Comparison of ENCODE assay signal across 14 cellular contexts in the genomic region with DNA sequence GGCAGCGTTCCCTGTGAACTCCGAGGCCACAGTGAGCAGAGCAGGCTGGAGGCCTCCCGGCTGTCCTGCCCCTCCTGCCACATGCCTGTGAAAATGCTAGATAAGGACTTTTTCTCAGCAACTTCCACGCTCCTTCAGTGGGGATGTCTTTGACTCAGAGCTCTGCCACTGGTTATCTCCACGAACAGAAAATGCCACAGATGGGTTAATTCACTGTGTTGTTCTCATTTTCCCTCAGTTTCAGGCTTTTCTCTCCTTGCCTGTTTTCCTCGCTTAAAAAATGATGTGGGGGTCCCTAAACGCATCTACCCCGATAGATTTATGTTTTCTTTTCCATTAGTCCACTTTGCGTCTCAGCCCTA. TPM values are rescaled to one million over a fixed set of nuclear protein-coding genes. Genes with fewer than 3 reads are reported as not detected.
DNase-seq lines count a peak whose midpoint lies in the region; ATAC-seq and TF ChIP-seq lines count a peak whose summit lies in the region.
"Had no signal": no experiment of that assay in that cellular context is flagged by ENCODE, and none has a peak within 500 bp of the region (broad histone marks: within the 10 kb centered on the region; RNA-seq: fewer than 3 reads in every experiment).

No MANE protein-coding gene starts in this region.

- peaks cover 99% of the 10 kb centered on the region for H3K4me1 ChIP-seq in CD4-positive, alpha-beta memory T cell (ENCODE audit: insufficient read depth, low read length)
- H3K4me1 ChIP-seq: Caco-2, esophagus muscularis mucosa had no signal

- H3K36me3 Mint-ChIP-seq in CD4-positive, alpha-beta memory T cell: peaks cover 76 to 83% of the 10 kb centered on the region in 2 donors
- peaks cover 98% of the 10 kb centered on the region for H3K36me3 Mint-ChIP-seq in activated T-helper 17 cell treated with anti-CD3 and anti-CD28 coated beads, Interleukin-2, amount 50 U/mL, for 72 hours (ENCODE audit: low read depth)

- ATAC-seq in activated T-helper 17 cell treated with anti-CD3 and anti-CD28 coated beads, Interleukin-2, amount 50 U/mL, for 72 hours (replicated peaks): no peak
- no peak for ATAC-seq in GM21576 (IDR thresholded peaks at IDR 0.05; ENCODE audit: unreplicated experiment)

- no peaks in the 10 kb centered on the region for H3K9me3 ChIP-seq in CD4-positive, alpha-beta memory T cell (ENCODE audit: control insufficient read depth in 1 of 2, low read length in 2 of 2)
- H3K9me3 ChIP-seq: Caco-2, esophagus muscularis mucosa, mucosa of descending colon had no signal

- H3K4me3 Mint-ChIP-seq in CD4-positive, alpha-beta memory T cell: peak overlapping the region in 7 of 8 donors; percentile 17 to 72 (median 70)
- no peak overlapping the region for H3K4me3 Mint-ChIP-seq in activated T-helper 17 cell treated with anti-CD3 and anti-CD28 coated beads, Interleukin-2, amount 50 U/mL, for 72 hours

- no peak overlapping the region for H3K4me3 ChIP-seq in CD4-positive, alpha-beta memory T cell (ENCODE audit: low read length in 2 of 2)
- no peak overlapping the region for H3K4me3 ChIP-seq in HL-60 (replicated peaks; ENCODE audit: insufficient read depth, low read length)
- H3K4me3 ChIP-seq: esophagus muscularis mucosa, mucosa of descending colon, PC-9 had no signal

- peak overlapping the region; percentile 89 for H3K27ac ChIP-seq in CD4-positive, alpha-beta memory T cell (ENCODE audit: low read depth, low read length)
- peak overlapping the region; percentile 68 for H3K27ac ChIP-seq in HL-60 (replicated peaks)
- H3K27ac ChIP-seq: esophagus muscularis mucosa, PC-9 had no signal

- POLR2A ChIA-PET in CD4-positive, alpha-beta memory T cell (lab: Charles Lee; ENCODE audit: partially characterized antibody): interaction anchor here (1.2 to 40.8 kb wide), 5 partner anchors 6 to 91 kb away, joined by 4 to 2673 read pairs (median 1029); a partner anchor contains a TSS

- H3K9me3 Mint-ChIP-seq in CD4-positive, alpha-beta memory T cell: peaks cover 0 to 4% (median 0%) of the 10 kb centered on the region in 8 donors
- no peaks in the 10 kb centered on the region for H3K9me3 Mint-ChIP-seq in activated T-helper 17 cell treated with anti-CD3 and anti-CD28 coated beads, Interleukin-2, amount 50 U/mL, for 72 hours

- H3K27me3 Mint-ChIP-seq in CD4-positive, alpha-beta memory T cell: no peaks in the 10 kb centered on the region
- no peaks in the 10 kb centered on the region for H3K27me3 Mint-ChIP-seq in activated T-helper 17 cell treated with anti-CD3 and anti-CD28 coated beads, Interleukin-2, amount 50 U/mL, for 72 hours

- no peaks in the 10 kb centered on the region for H3K27me3 ChIP-seq in CD4-positive, alpha-beta memory T cell (ENCODE audit: insufficient read depth, low read length)
- H3K27me3 ChIP-seq in HL-60 (ENCODE audit: insufficient read depth, poor library complexity, severe bottlenecking): no peaks in the 10 kb centered on the region

- H3K27ac Mint-ChIP-seq in CD4-positive, alpha-beta memory T cell: peak overlapping the region in 6 of 7 donors; percentile 98 to 100 (median 99)
- H3K27ac Mint-ChIP-seq in activated T-helper 17 cell treated with anti-CD3 and anti-CD28 coated beads, Interleukin-2, amount 50 U/mL, for 72 hours: peak overlapping the region; percentile 95

- DNase-seq in CD4-positive, alpha-beta memory T cell: no peak
- DNase-seq in HL-60 (ENCODE audit: low read depth in 1 of 2, low spot score in 1 of 2): no peak
- peak; percentile 22 for DNase-seq in medulla oblongata (ENCODE audit: extremely low spot score)
- no peak for DNase-seq in head of caudate nucleus
- no peak for DNase-seq in kidney glomerular epithelial cell (lab: John Stamatoyannopoulos, UW)
- DNase-seq: Caco-2; mucosa of descending colon; NCI-H2171 treated with DMSO at 0.1 percent for 48 hours; PC-9; stimulated activated CD4-positive, alpha-beta T cell treated with anti-CD3 and anti-CD28 coated beads, Interleukin-4, amount 100 ng/mL, for 1 hour had no signal

- intact Hi-C loops in CD4-positive, alpha-beta memory T cell (cut with micrococcal nuclease): no loop called here
- intact Hi-C loops in head of caudate nucleus (cut with DNase I): no loop called here

- CTCF ChIA-PET in CD4-positive, alpha-beta memory T cell (lab: Charles Lee; ENCODE audit: partially characterized antibody): interaction anchor here (0.7 to 21.6 kb wide), 5 partner anchors 10 to 213 kb away, joined by 3 to 336 read pairs (median 4); a partner anchor contains a TSS

- H3K4me1 Mint-ChIP-seq in CD4-positive, alpha-beta memory T cell: peaks cover 79 to 97% (median 93%) of the 10 kb centered on the region in 4 donors
- H3K4me1 Mint-ChIP-seq in activated T-helper 17 cell treated with anti-CD3 and anti-CD28 coated beads, Interleukin-2, amount 50 U/mL, for 72 hours: peaks cover 90% of the 10 kb centered on the region

- TF ChIP-seq CTCF in HL-60 (IDR thresholded peaks at IDR 0.05; ENCODE audit: insufficient read depth, low read length): no peak

- peaks cover 27% of the 10 kb centered on the region for H3K36me3 ChIP-seq in CD4-positive, alpha-beta memory T cell (ENCODE audit: insufficient read depth, low read length)
- H3K36me3 ChIP-seq: esophagus muscularis mucosa had no signal

RNA-seq across cellular contexts. Expression of a gene that starts 51.3 kb away (rescaled TPM):
- 100 to 1,000 TPM; 474 to 479 TPM for total RNA-seq in CD4-positive, alpha-beta memory T cell
- 100 to 1,000 TPM; 116 to 288 TPM for polyA plus RNA-seq in CD4-positive, alpha-beta memory T cell
- total RNA-seq in activated T-helper 17 cell treated with anti-CD3 and anti-CD28 coated beads, Interleukin-2, amount 50 U/mL, for 72 hours: 100 to 1,000 TPM; 253 to 343 TPM
- total RNA-seq: Caco-2, M059J, PC-9 had no signal
